ENCODE assay signal across 1 cellular context in genomic region chr15:100350434-100351226, GRCh38.
TF ChIP-seq lines count a peak whose summit lies in the region.

No MANE protein-coding gene starts in this region.

TF ChIP-seq in GM23338, 12 proteins besides CTCF, POLR2A, EP300 and RAD21 (continued from another document):
- no peak for TF ChIP-seq ZNF462 (CRISPR knock-in tag; IDR thresholded peaks at IDR 0.05)
- no peak for TF ChIP-seq REST (IDR thresholded peaks at IDR 0.05; ENCODE audit: unreplicated experiment)
- TF ChIP-seq POLR2AphosphoS5 (IDR thresholded peaks at IDR 0.05; ENCODE audit: low read depth): no peak
